Comparison of ENCODE assay signal across 1 cellular context in genomic region chrX:151985955-151986354, GRCh38.
TF ChIP-seq lines count a peak whose summit lies in the region.

No MANE protein-coding gene starts in this region.

TF ChIP-seq in HCT116, 20 proteins besides CTCF, POLR2A, EP300 and RAD21:
- TF ChIP-seq CEBPB (IDR thresholded peaks at IDR 0.05; ENCODE audit: low read depth) (no peak), POLR2AphosphoS5 (IDR thresholded peaks at IDR 0.05; ENCODE audit: low read depth, low read length) (no peak), SP1 (IDR thresholded peaks at IDR 0.05; ENCODE audit: low read depth) (0 out of 2 replicates have a peak, but pooled peaks have one; percentile 11)
